In the genomic region with DNA sequence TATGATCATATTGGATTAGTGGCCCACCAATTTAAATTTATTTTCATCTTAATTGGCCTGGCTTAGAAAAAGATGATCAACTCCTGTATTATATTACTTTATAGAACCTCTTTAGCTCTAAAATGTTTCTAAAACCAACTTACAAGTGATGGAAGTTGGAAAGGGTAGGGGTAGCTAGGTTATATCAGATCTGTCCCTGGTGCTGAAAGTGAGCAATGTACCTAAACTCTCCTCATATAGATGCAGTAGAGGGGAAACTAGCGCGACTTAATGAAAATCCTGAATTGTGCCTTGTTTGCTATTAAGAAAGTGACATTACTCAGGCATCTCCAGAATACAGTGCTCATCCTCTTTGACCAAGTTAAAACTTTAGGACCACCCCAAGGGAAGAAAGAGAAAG, we compare ENCODE assay signal across 23 cellular contexts. TPM values are rescaled to one million over a fixed set of nuclear protein-coding genes. Genes with fewer than 3 reads are reported as not detected.
"Had no signal": no experiment of that assay in that cellular context is flagged by ENCODE, and none has a peak within 500 bp of the region (broad histone marks: within the 10 kb centered on the region; RNA-seq: fewer than 3 reads in every experiment).

No MANE protein-coding gene starts in this region.

- H3K27ac ChIP-seq: breast epithelium, coronary artery, gastroesophageal sphincter, heart left ventricle, lower lobe of right lung, sigmoid colon, spleen, thoracic aorta, upper lobe of right lung, WERI-Rb-1 had no signal

- H3K9me3 ChIP-seq: breast epithelium, gastroesophageal sphincter, heart left ventricle, lower lobe of right lung, sigmoid colon, spleen, thoracic aorta, upper lobe of right lung had no signal

- H3K4me1 ChIP-seq: breast epithelium, lower lobe of right lung, sigmoid colon, upper lobe of right lung had no signal

- H3K36me3 ChIP-seq: breast epithelium, gastroesophageal sphincter, heart left ventricle, lower lobe of right lung, sigmoid colon, spleen, thoracic aorta, upper lobe of right lung, WERI-Rb-1 had no signal

- H3K27me3 ChIP-seq: gastroesophageal sphincter, sigmoid colon, upper lobe of right lung had no signal

- DNase-seq: activated CD4-positive, alpha-beta T cell treated with anti-CD3 and anti-CD28 coated beads, Interleukin-2, amount 50 U/mL, for 4 hours; activated naive CD4-positive, alpha-beta T cell; activated naive CD8-positive, alpha-beta T cell treated with anti-CD3 and anti-CD28 coated beads for 36 hours; activated T-cell treated with anti-CD3 and anti-CD28 coated beads for 4 hours; aorta; heart left ventricle; left colon; lower lobe of right lung; sigmoid colon; spleen; stimulated activated CD4-positive, alpha-beta T cell treated with anti-CD3 and anti-CD28 coated beads, Interleukin-4, amount 100 ng/mL, for 4 hours; stimulated activated naive B cell treated with anti-CD40 and anti-IgM and Interleukin-4, amounts not matched to agents 10 μg/mL and 1 μg/mL and 100 μg/mL, for 72 hours; SW 1271; T-helper 2 cell; upper lobe of right lung; WERI-Rb-1 had no signal

- H3K4me3 ChIP-seq: breast epithelium, coronary artery, gastroesophageal sphincter, heart left ventricle, lower lobe of right lung, sigmoid colon, spleen, thoracic aorta, upper lobe of right lung had no signal

- ATAC-seq: activated T-helper 17 cell treated with anti-CD3 and anti-CD28 coated beads, Interleukin-2, amount 50 U/mL, for 72 hours; esophagus mucosa; gastroesophageal sphincter; heart left ventricle; left colon; lower lobe of right lung; natural killer cell treated with Interleukin-12 subunit alpha and Interleukin-12 subunit beta and Interleukin-15 and Interleukin-18, amount 100 ng/mL, for 72 hours; stimulated activated naive B cell treated with anti-CD40 and anti-IgM and Interleukin-4, amounts not matched to agents 10 μg/mL and 1 μg/mL and 100 μg/mL, for 72 hours; upper lobe of right lung had no signal

RNA-seq across cellular contexts. Expression of a gene that starts 7.5 kb away (rescaled TPM):
- total RNA-seq: activated naive CD8-positive, alpha-beta T cell treated with anti-CD3 and anti-CD28 coated beads for 36 hours; natural killer cell treated with Interleukin-12 subunit alpha and Interleukin-12 subunit beta and Interleukin-15 and Interleukin-18, amount 100 ng/mL, for 72 hours had no signal
